In genomic region chr13:68056816-68057710, GRCh38 we compare ENCODE assay signal across 2 cellular contexts.
TF ChIP-seq lines count a peak whose summit lies in the region.

No MANE protein-coding gene starts in this region.

TF ChIP-seq in GM23338, 12 proteins besides CTCF, POLR2A, EP300 and RAD21:
- TF ChIP-seq ZNF462 (CRISPR knock-in tag; IDR thresholded peaks at IDR 0.05) = no peak
- no peak for TF ChIP-seq POLR2AphosphoS5 (IDR thresholded peaks at IDR 0.05; ENCODE audit: low read depth)
- TF ChIP-seq ZNF331 (CRISPR knock-in tag; IDR thresholded peaks at IDR 0.05; ENCODE audit: low read depth) = no peak
- no peak for TF ChIP-seq JUNB (IDR thresholded peaks at IDR 0.05; ENCODE audit: unreplicated experiment)
- no peak for TF ChIP-seq STAT1 (IDR thresholded peaks at IDR 0.05; ENCODE audit: unreplicated experiment)
- TF ChIP-seq CREB1 (CRISPR knock-in tag; IDR thresholded peaks at IDR 0.05; ENCODE audit: low read depth) = no peak
TF ChIP-seq in GM23338: peak in this region for 0.

TF ChIP-seq in endothelial cell of umbilical vein, 7 proteins besides CTCF, POLR2A, EP300 and RAD21 (continued from another document):
- TF ChIP-seq EZH2 (IDR thresholded peaks at IDR 0.05; ENCODE audit: borderline replicate concordance, low read depth, low read length, severe bottlenecking) (no peak), MYC (IDR thresholded peaks at IDR 0.05; ENCODE audit: low read depth, low read length) (no peak), JUN (IDR thresholded peaks at IDR 0.05; ENCODE audit: borderline replicate concordance, insufficient read depth, insufficient read length, low read depth) (peak; percentile 66), MAX (IDR thresholded peaks at IDR 0.05; ENCODE audit: insufficient read depth, insufficient read length) (no peak), POLR2AphosphoS5 (IDR thresholded peaks at IDR 0.05; ENCODE audit: insufficient read depth, low read depth, low read length) (peak; percentile 21), FOS (IDR thresholded peaks at IDR 0.05; ENCODE audit: borderline replicate concordance, insufficient read depth, low read length) (peak; percentile 20)
